ENCODE assay signal across 25 cellular contexts in the genomic region with DNA sequence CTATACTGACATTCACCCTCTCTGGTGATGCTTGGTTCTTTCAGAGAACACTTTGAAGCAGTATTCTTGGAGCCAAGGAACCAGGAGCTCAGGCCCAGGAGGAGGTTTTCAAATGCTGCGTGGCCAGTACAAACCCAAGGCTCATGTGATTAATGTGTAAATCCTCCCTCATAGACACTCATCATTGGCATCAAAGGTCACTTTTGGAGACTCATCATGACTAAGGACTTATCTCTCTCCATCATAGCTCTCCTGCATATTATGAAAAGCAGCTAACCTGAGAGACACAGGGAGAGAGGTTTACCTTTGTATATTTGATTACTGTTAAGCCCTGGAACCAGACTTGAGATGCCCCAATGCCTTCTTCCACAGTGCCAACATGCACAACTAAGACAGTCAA.
DNase-seq lines count a peak whose midpoint lies in the region; ATAC-seq, FAIRE-seq and TF ChIP-seq lines count a peak whose summit lies in the region.
"Had no signal": no experiment of that assay in that cellular context is flagged by ENCODE, and none has a peak within 500 bp of the region (broad histone marks: within the 10 kb centered on the region; RNA-seq: fewer than 3 reads in every experiment).

No MANE protein-coding gene starts in this region.

- peak; percentile 54 to 63; a peak in 4 of 6 replicates for ATAC-seq in A549
- ATAC-seq in activated naive CD4-positive, alpha-beta T cell treated with anti-CD3 and anti-CD28 coated beads, Interleukin-2, amount 50 U/mL, for 72 hours: no peak
- ATAC-seq: CD8-positive, alpha-beta T cell had no signal

- H3K27ac Mint-ChIP-seq in activated naive CD4-positive, alpha-beta T cell treated with anti-CD3 and anti-CD28 coated beads, Interleukin-2, amount 50 U/mL, for 72 hours: no peak overlapping the region
- H3K27ac Mint-ChIP-seq: B cell; CD4-positive, alpha-beta T cell; CD8-positive, alpha-beta T cell had no signal

- no peak for TF ChIP-seq POLR2A in A549 (IDR thresholded peaks at IDR 0.05; ENCODE audit: low read length)

- in situ Hi-C loops in Caki2 (cut with HindIII; ENCODE audit: low pct_unique_long_range_greater_than_20kb, low sequenced_read_pairs): no loop called here

- no peak overlapping the region for H4K91ac ChIP-seq in mesenchymal stem cell (ENCODE audit: low read length)

- peaks cover 45 to 59% of the 10 kb centered on the region in 2 donors for H3K9me3 Mint-ChIP-seq in activated naive CD4-positive, alpha-beta T cell treated with anti-CD3 and anti-CD28 coated beads, Interleukin-2, amount 50 U/mL, for 72 hours

- FAIRE-seq in A549 (lab: Jason Lieb, UNC): no peak
- FAIRE-seq: A204.1, G401.6, GM12891, GM19239 had no signal

- TF ChIP-seq RAD21 in A549 (conservative IDR thresholded peaks at IDR 0.05 in 1 of 2, IDR thresholded peaks at IDR 0.05 in 1 of 2): no peak

- H3K27me3 ChIP-seq in mesenchymal stem cell (ENCODE audit: control insufficient read depth in 1 of 2, insufficient read depth in 1 of 2, low read length in 2 of 2) (no peaks in the 10 kb centered on the region), MM.1S (replicated peaks; ENCODE audit: insufficient read depth, low read length) (no peaks in the 10 kb centered on the region)
- H3K27me3 ChIP-seq: BLaER1 treated with 17β-estradiol and CSF1 and Interleukin-3, amounts not matched to agents 10 nM and 100 nM had no signal

- POLR2A ChIA-PET in A549 (lab: Yijun Ruan, JAX): no interaction called here

- H3K27ac ChIP-seq in A549 (no peak overlapping the region), mesenchymal stem cell (ENCODE audit: low read length, poor library complexity, severe bottlenecking) (no peak overlapping the region), MM.1S (ENCODE audit: low read length) (no peak overlapping the region)
- H3K27ac ChIP-seq: BLaER1 treated with 17β-estradiol and CSF1 and Interleukin-3, amounts not matched to agents 10 nM and 100 nM; C4-2B had no signal

- TF ChIP-seq EP300 in A549 (IDR thresholded peaks at IDR 0.05): no peak

- H3K4ac ChIP-seq in mesenchymal stem cell (ENCODE audit: low read depth in 1 of 2, low read length in 2 of 2): no peak overlapping the region

- no peak overlapping the region for H3K18ac ChIP-seq in mesenchymal stem cell (ENCODE audit: low read depth in 1 of 2, low read length in 2 of 2)

- H2BK120ac ChIP-seq in mesenchymal stem cell (ENCODE audit: low read depth, low read length): no peak overlapping the region

- H3F3A ChIP-seq in MM.1S (ENCODE audit: insufficient read depth, low read length): no peaks in the 10 kb centered on the region

- CTCF ChIA-PET in A549 (lab: Yijun Ruan, JAX): interaction anchor here (0.6 to 1.0 kb wide), 2 partner anchors 13 to 982 kb away, joined by 3 to 4 read pairs; no protein-coding TSS in a partner anchor

- no peak overlapping the region for H2BK15ac ChIP-seq in mesenchymal stem cell (ENCODE audit: low read depth, poor library complexity, severe bottlenecking)

- no peaks in the 10 kb centered on the region for H3K79me1 ChIP-seq in mesenchymal stem cell (replicated peaks; ENCODE audit: low read length, poor library complexity, severe bottlenecking)

- H4K8ac ChIP-seq in mesenchymal stem cell (ENCODE audit: low read length): no peak overlapping the region

- TF ChIP-seq CTCF in A549 (IDR thresholded peaks at IDR 0.05) (no peak), MM.1S (IDR thresholded peaks at IDR 0.05; ENCODE audit: low read length) (no peak)

- H3K9ac ChIP-seq in mesenchymal stem cell (ENCODE audit: low read length): no peak overlapping the region
- H3K9ac ChIP-seq in MM.1S (ENCODE audit: low read length): no peak overlapping the region
- H3K9ac ChIP-seq: BLaER1 treated with 17β-estradiol and CSF1 and Interleukin-3, amounts not matched to agents 10 nM and 100 nM had no signal

- no peaks in the 10 kb centered on the region for H3K9me2 ChIP-seq in MM.1S (replicated peaks; ENCODE audit: insufficient read depth, low read length)

- no peak overlapping the region for H2AK5ac ChIP-seq in mesenchymal stem cell (ENCODE audit: low read length, severe bottlenecking)

- WGBS in A549 (ENCODE audit: missing lambda C conversion rate): 29% methylated on average over 1 of the region's 1 CpG
- WGBS in mesenchymal stem cell: 87% methylated on average over 1 of the region's 1 CpG

- no peaks in the 10 kb centered on the region for H4K20me1 ChIP-seq in MM.1S (ENCODE audit: insufficient read depth, low read length)
- H4K20me1 ChIP-seq: BLaER1 treated with 17β-estradiol and CSF1 and Interleukin-3, amounts not matched to agents 10 nM and 100 nM had no signal

- no peak overlapping the region for H2BK5ac ChIP-seq in mesenchymal stem cell (ENCODE audit: low read depth, low read length, poor library complexity, severe bottlenecking)

- no peak overlapping the region for H3K4me2 ChIP-seq in A549
- no peak overlapping the region for H3K4me2 ChIP-seq in mesenchymal stem cell (ENCODE audit: low read length, poor library complexity, severe bottlenecking)
- no peak overlapping the region for H3K4me2 ChIP-seq in MM.1S (ENCODE audit: low read depth, low read length)
- H3K4me2 ChIP-seq: BLaER1 treated with 17β-estradiol and CSF1 and Interleukin-3, amounts not matched to agents 10 nM and 100 nM had no signal

- no peak overlapping the region for H3K14ac ChIP-seq in mesenchymal stem cell (ENCODE audit: low read length in 2 of 2)

- peaks cover 47% of the 10 kb centered on the region for H3K9me3 ChIP-seq in A549
- H3K9me3 ChIP-seq in mesenchymal stem cell (ENCODE audit: control insufficient read depth, low read length): peaks cover 87% of the 10 kb centered on the region
- no peaks in the 10 kb centered on the region for H3K9me3 ChIP-seq in MM.1S (replicated peaks; ENCODE audit: insufficient read depth, low read length)

- peaks cover 43% of the 10 kb centered on the region in 2 donors for H3K36me3 Mint-ChIP-seq in activated naive CD4-positive, alpha-beta T cell treated with anti-CD3 and anti-CD28 coated beads, Interleukin-2, amount 50 U/mL, for 72 hours

- H3K36me3 ChIP-seq in mesenchymal stem cell (ENCODE audit: control insufficient read depth in 1 of 2, insufficient read depth in 2 of 2, low read depth in 1 of 2, low read length in 2 of 2): no peaks in the 10 kb centered on the region
- no peaks in the 10 kb centered on the region for H3K36me3 ChIP-seq in MM.1S (replicated peaks; ENCODE audit: insufficient read depth, low read length)

- no peak overlapping the region for H3K4me3 ChIP-seq in A549
- no peak overlapping the region for H3K4me3 ChIP-seq in mesenchymal stem cell (ENCODE audit: insufficient read depth in 1 of 2, low read depth in 1 of 2, low read length in 2 of 2)
- no peak overlapping the region for H3K4me3 ChIP-seq in MM.1S (ENCODE audit: low read length)
- H3K4me3 ChIP-seq: BLaER1 treated with 17β-estradiol and CSF1 and Interleukin-3, amounts not matched to agents 10 nM and 100 nM had no signal

- DNase-seq in A549 (ENCODE audit: low read depth in 1 of 2, low spot score in 1 of 2) (peak; percentile 9 to 61), Caki2 (ENCODE audit: low read depth) (peak; percentile 20), RKO (ENCODE audit: low spot score) (peak; percentile 28), mesenchymal stem cell (no peak), MM.1S (no peak)
- no peak for DNase-seq in activated naive CD4-positive, alpha-beta T cell treated with anti-CD3 and anti-CD28 coated beads, Interleukin-2, amount 50 U/mL, for 72 hours (ENCODE audit: low spot score in 2 of 2)
- DNase-seq: 8988T; AML-193; Caco-2; CD4-positive, alpha-beta T cell; CD8-positive, alpha-beta T cell; DMS 273 treated with DMSO at 0.1 percent for 48 hours; DMS153; DMS53; DMS79; DND-41; EL; GF-D8 had no signal

- no peak overlapping the region for H2AFZ ChIP-seq in mesenchymal stem cell (ENCODE audit: low read depth, low read length)
- no peak overlapping the region for H2AFZ ChIP-seq in MM.1S (ENCODE audit: low read length)

- H3K4me1 ChIP-seq in A549 (no peaks in the 10 kb centered on the region), mesenchymal stem cell (ENCODE audit: control insufficient read depth, insufficient read depth, low read depth, low read length) (no peaks in the 10 kb centered on the region), MM.1S (ENCODE audit: low read length) (no peaks in the 10 kb centered on the region)
- H3K4me1 ChIP-seq: BLaER1 treated with 17β-estradiol and CSF1 and Interleukin-3, amounts not matched to agents 10 nM and 100 nM; Caco-2 had no signal

- no peak overlapping the region for H2BK12ac ChIP-seq in mesenchymal stem cell (ENCODE audit: low read length in 2 of 2)

- no peak overlapping the region for H3K23ac ChIP-seq in mesenchymal stem cell (ENCODE audit: low read length in 2 of 2)

- no peaks in the 10 kb centered on the region for H3K79me2 ChIP-seq in MM.1S (ENCODE audit: low read length)

TF ChIP-seq in A549, 52 proteins besides CTCF, POLR2A, EP300 and RAD21:
- no peak for TF ChIP-seq FOSL2 (IDR thresholded peaks at IDR 0.05)
- TF ChIP-seq FOSL2 (CRISPR knock-in tag; IDR thresholded peaks at IDR 0.05): no peak
- TF ChIP-seq, protein P1, sequence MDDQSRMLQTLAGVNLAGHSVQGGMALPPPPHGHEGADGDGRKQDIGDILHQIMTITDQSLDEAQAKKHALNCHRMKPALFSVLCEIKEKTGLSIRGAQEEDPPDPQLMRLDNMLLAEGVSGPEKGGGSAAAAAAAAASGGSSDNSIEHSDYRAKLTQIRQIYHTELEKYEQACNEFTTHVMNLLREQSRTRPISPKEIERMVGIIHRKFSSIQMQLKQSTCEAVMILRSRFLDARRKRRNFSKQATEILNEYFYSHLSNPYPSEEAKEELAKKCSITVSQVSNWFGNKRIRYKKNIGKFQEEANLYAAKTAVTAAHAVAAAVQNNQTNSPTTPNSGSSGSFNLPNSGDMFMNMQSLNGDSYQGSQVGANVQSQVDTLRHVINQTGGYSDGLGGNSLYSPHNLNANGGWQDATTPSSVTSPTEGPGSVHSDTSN (IDR thresholded peaks at IDR 0.05): no peak
- TF ChIP-seq NFE2L2 (conservative IDR thresholded peaks at IDR 0.05; ENCODE audit: low read length): peak; percentile 56
- no peak for TF ChIP-seq HOXB5 (CRISPR knock-in tag; IDR thresholded peaks at IDR 0.05)
- peak; percentile 53 for TF ChIP-seq MAFK (IDR thresholded peaks at IDR 0.05; ENCODE audit: partially characterized antibody)
- TF ChIP-seq ESRRA (IDR thresholded peaks at IDR 0.05; ENCODE audit: borderline replicate concordance, low read length): no peak
- TF ChIP-seq RNF2 (IDR thresholded peaks at IDR 0.05; ENCODE audit: borderline replicate concordance, low read depth): no peak
- TF ChIP-seq GATA3 (IDR thresholded peaks at IDR 0.05; ENCODE audit: borderline replicate concordance): no peak
- no peak for TF ChIP-seq RFX5 (IDR thresholded peaks at IDR 0.05)
- TF ChIP-seq HOXA7 (CRISPR knock-in tag; IDR thresholded peaks at IDR 0.05): no peak
- TF ChIP-seq SMC3 (IDR thresholded peaks at IDR 0.05): no peak
- no peak for TF ChIP-seq HEYL (CRISPR knock-in tag; IDR thresholded peaks at IDR 0.05)

Comparison
In these comparisons a context has a peak if more than half of its experiments do, and no peak if none do; other contexts are left out.
1. ATAC-seq: peak in A549 (2 of 2); none in activated naive CD4-positive, alpha-beta T cell treated with anti-CD3 and anti-CD28 coated beads, Interleukin-2, amount 50 U/mL, for 72 hours (0 of 2).
2. DNase-seq: peak in A549 (2 of 2), Caki2 (single experiment) and RKO (single experiment); none in activated naive CD4-positive, alpha-beta T cell treated with anti-CD3 and anti-CD28 coated beads, Interleukin-2, amount 50 U/mL, for 72 hours (0 of 2), mesenchymal stem cell (single experiment) and MM.1S (single experiment).